25 cellular contexts compared by ENCODE assay signal in genomic region chr2:137948894-137949293, GRCh38. TPM values are rescaled to one million over a fixed set of nuclear protein-coding genes. Genes with fewer than 3 reads are reported as not detected.
"Had no signal": no experiment of that assay in that cellular context is flagged by ENCODE, and none has a peak within 500 bp of the region (broad histone marks: within the 10 kb centered on the region; RNA-seq: fewer than 3 reads in every experiment).

No MANE protein-coding gene starts in this region.

- H3K36me3 ChIP-seq: brain microvascular endothelial cell, esophagus squamous epithelium, gastroesophageal sphincter, WERI-Rb-1 had no signal

- ATAC-seq: activated CD4-positive, CD25-positive, alpha-beta regulatory T cell treated with anti-CD3 and anti-CD28 coated beads, Interleukin-2, amount 50 U/mL, for 24 hours; activated CD8-positive, alpha-beta T cell treated with anti-CD3 and anti-CD28 coated beads for 36 hours; activated T-cell treated with anti-CD3 and anti-CD28 coated beads, Interleukin-2, amount 50 U/mL, for 4 hours; activated T-helper 17 cell treated with anti-CD3 and anti-CD28 coated beads, Interleukin-2, amount 50 U/mL, for 72 hours; gastroesophageal sphincter; T-cell had no signal

- H3K9me3 ChIP-seq: esophagus squamous epithelium, gastroesophageal sphincter had no signal

- H3K27me3 ChIP-seq: brain microvascular endothelial cell, esophagus squamous epithelium, gastroesophageal sphincter had no signal

- H3K4me1 ChIP-seq: esophagus squamous epithelium, gastroesophageal sphincter had no signal

- DNase-seq: activated B cell treated with CpG ODN at 0.5 μM for 24 hours; activated CD4-positive, alpha-beta T cell treated with anti-CD3 and anti-CD28 coated beads for 48 hours; activated CD4-positive, alpha-beta T cell treated with anti-CD3 and anti-CD28 coated beads, Interleukin-2, amount 50 U/mL, for 1 hour; activated CD4-positive, alpha-beta T cell treated with anti-CD3 and anti-CD28 coated beads, Interleukin-2, amount 50 U/mL, for 48 hours; activated CD8-positive, alpha-beta memory T cell treated with anti-CD3 and anti-CD28 coated beads for 24 hours; activated CD8-positive, alpha-beta T cell treated with anti-CD3 and anti-CD28 coated beads for 36 hours; activated effector memory CD4-positive, alpha-beta T cell treated with Interleukin-2 at 50 U/mL for 16 hours; activated gamma-delta T cell treated with Interleukin-2 at 50 U/mL for 16 hours; activated naive CD4-positive, alpha-beta T cell treated with anti-CD3 and anti-CD28 coated beads, Interleukin-2, amount 50 U/mL, for 16 hours; activated naive CD4-positive, alpha-beta T cell treated with Interleukin-2 at 50 U/mL for 16 hours; activated T-cell treated with anti-CD3 and anti-CD28 coated beads, Interleukin-2, amount 50 U/mL, for 4 hours; amniotic stem cell; anterior cingulate cortex; brain microvascular endothelial cell; effector CD8-positive, alpha-beta T cell; esophagus squamous epithelium; foreskin melanocyte; T-cell; T-helper 9 cell; WERI-Rb-1 had no signal

- H3K4me3 ChIP-seq: esophagus squamous epithelium, gastroesophageal sphincter had no signal

- H3K27ac ChIP-seq: brain microvascular endothelial cell, epithelial cell of prostate, esophagus squamous epithelium, gastroesophageal sphincter, WERI-Rb-1 had no signal

RNA-seq across cellular contexts. Expression of gene HNMT, which starts 15.4 kb away (rescaled TPM):
- total RNA-seq: activated B cell treated with CpG ODN at 0.5 μM for 24 hours; activated CD8-positive, alpha-beta T cell treated with anti-CD3 and anti-CD28 coated beads for 36 hours; activated T-cell treated with anti-CD3 and anti-CD28 coated beads, Interleukin-2, amount 50 U/mL, for 4 hours; activated T-helper 17 cell treated with anti-CD3 and anti-CD28 coated beads, Interleukin-2, amount 50 U/mL, for 72 hours; T-helper 2 cell treated with Interferon-gamma antibody and Interleukin-4, amounts not matched to agents 100 ng/mL and 5 ng/mL, for 36 hours had no signal
